In genomic region chr4:99219072-99219471, GRCh38 we compare ENCODE assay signal across 25 cellular contexts. TPM values are rescaled to one million over a fixed set of nuclear protein-coding genes. Genes with fewer than 3 reads are reported as not detected.
A peak's percentile ranks its signal among the peaks of the same experiment; 100 is the strongest.
DNase-seq lines count a peak whose midpoint lies in the region; ATAC-seq and TF ChIP-seq lines count a peak whose summit lies in the region.
"Had no signal": no experiment of that assay in that cellular context is flagged by ENCODE, and none has a peak within 500 bp of the region (broad histone marks: within the 10 kb centered on the region; RNA-seq: fewer than 3 reads in every experiment).

Gene ADH6 (minus strand): TSS chr4:99219246. CDS start chr4:99219152, 94 bp downstream.

- peaks cover 11% of the 10 kb centered on the region for H3K9me3 Mint-ChIP-seq in nephron
- H3K9me3 Mint-ChIP-seq in activated naive CD8-positive, alpha-beta T cell treated with anti-CD3 and anti-CD28 coated beads for 36 hours: peaks cover 4% of the 10 kb centered on the region

- intact Hi-C loops in left colon (cut with DNase I, micrococcal nuclease): no loop called here

- peak; percentile 94 for ATAC-seq in left colon
- ATAC-seq: activated CD8-positive, alpha-beta T cell treated with anti-CD3 and anti-CD28 coated beads, Interleukin-2, amount 10 ng/mL, durations not matched to agents 7 days and 5 days; heart left ventricle; T-helper 17 cell had no signal

- no peak for TF ChIP-seq CTCF in nephron (IDR thresholded peaks at IDR 0.05; ENCODE audit: unreplicated experiment in 3 of 3)

- H3K27ac Mint-ChIP-seq in nephron: peak within 1 kb of the TSS; percentile 57 to 74 (median 58)
- no peak within 1 kb of the TSS for H3K27ac Mint-ChIP-seq in activated naive CD8-positive, alpha-beta T cell treated with anti-CD3 and anti-CD28 coated beads for 36 hours
- H3K27ac Mint-ChIP-seq: activated CD8-positive, alpha-beta T cell treated with anti-CD3 and anti-CD28 coated beads, Interleukin-2, amount 10 ng/mL, durations not matched to agents 7 days and 5 days; CD4-positive, alpha-beta T cell; T-helper 17 cell had no signal

- peaks cover 9% of the 10 kb centered on the region for H3K36me3 Mint-ChIP-seq in nephron (ENCODE audit: low read depth)
- no peaks in the 10 kb centered on the region for H3K36me3 Mint-ChIP-seq in activated naive CD8-positive, alpha-beta T cell treated with anti-CD3 and anti-CD28 coated beads for 36 hours

- peak within 1 kb of the TSS; percentile 16 to 57 (median 56) for H3K4me3 Mint-ChIP-seq in nephron
- H3K4me3 Mint-ChIP-seq in activated naive CD8-positive, alpha-beta T cell treated with anti-CD3 and anti-CD28 coated beads for 36 hours: no peak within 1 kb of the TSS
- H3K4me3 Mint-ChIP-seq: activated CD8-positive, alpha-beta T cell treated with anti-CD3 and anti-CD28 coated beads, Interleukin-2, amount 10 ng/mL, durations not matched to agents 7 days and 5 days; CD4-positive, alpha-beta T cell; T-helper 17 cell had no signal

- DNase-seq in DMS53 (lab: John Stamatoyannopoulos, UW) (peak; percentile 58), DMS53 treated with DMSO at 0.1 percent for 48 hours (lab: John Stamatoyannopoulos, UW; ENCODE audit: unreplicated experiment) (no peak), left colon (peak in 1 of 2 donors; percentile 30), NCI-H1092 (lab: John Stamatoyannopoulos, UW) (no peak), NCI-H510A treated with DMSO at 0.1 percent for 48 hours (lab: John Stamatoyannopoulos, UW) (no peak), GOT3 (lab: John Stamatoyannopoulos, UW) (no peak)
- no peak for DNase-seq in activated naive CD8-positive, alpha-beta T cell treated with anti-CD3 and anti-CD28 coated beads for 36 hours
- DNase-seq: activated CD8-positive, alpha-beta T cell treated with anti-CD3 and anti-CD28 coated beads, Interleukin-2, amount 10 ng/mL, durations not matched to agents 7 days and 5 days; activated gamma-delta T cell treated with Interleukin-2 at 50 U/mL for 16 hours; CD4-positive, alpha-beta T cell; cerebellar nuclear complex; DMS 273 treated with DMSO at 0.1 percent for 48 hours; erythroblast; heart left ventricle; left ventricle myocardium inferior; NCI-H526; SK-N-SH; spleen; stimulated activated CD4-positive, alpha-beta T cell treated with anti-CD3 and anti-CD28 coated beads, Interleukin-4, amount 100 ng/mL, for 24 hours; stimulated activated naive CD4-positive, alpha-beta T cell treated with Interleukin-2 at 50 U/mL for 16 hours; T-helper 17 cell had no signal

- H3K4me1 Mint-ChIP-seq in nephron: peaks cover 7% of the 10 kb centered on the region
- H3K4me1 Mint-ChIP-seq in activated naive CD8-positive, alpha-beta T cell treated with anti-CD3 and anti-CD28 coated beads for 36 hours: no peaks in the 10 kb centered on the region
- H3K4me1 Mint-ChIP-seq: T-helper 17 cell had no signal

- no peaks in the 10 kb centered on the region for H3K27me3 Mint-ChIP-seq in nephron (ENCODE audit: low read depth)
- H3K27me3 Mint-ChIP-seq in activated naive CD8-positive, alpha-beta T cell treated with anti-CD3 and anti-CD28 coated beads for 36 hours: no peaks in the 10 kb centered on the region
- H3K27me3 Mint-ChIP-seq: CD4-positive, alpha-beta T cell; T-helper 17 cell had no signal

RNA-seq across cellular contexts. Expression of gene ADH6, which starts in this region (rescaled TPM):
- 10 to 100 TPM; 13.8 to 14.3 TPM for total RNA-seq in left colon
- not detected for total RNA-seq in activated naive CD8-positive, alpha-beta T cell treated with anti-CD3 and anti-CD28 coated beads for 36 hours
- total RNA-seq: activated CD8-positive, alpha-beta T cell treated with anti-CD3 and anti-CD28 coated beads, Interleukin-2, amount 10 ng/mL, durations not matched to agents 7 days and 5 days; CD4-positive, alpha-beta T cell; fibroblast of villous mesenchyme; H1; heart left ventricle; left ventricle myocardium inferior; mononuclear cell; spleen; T-helper 17 cell had no signal

Comparison
In these comparisons a context has a peak if more than half of its experiments do, and no peak if none do; other contexts are left out.
1. RNA of gene ADH6 (total RNA-seq): 13.8 to 14.3 TPM in left colon; not detected in activated naive CD8-positive, alpha-beta T cell treated with anti-CD3 and anti-CD28 coated beads for 36 hours; every median in the first group is over 10 times any median in the second.